Comparison of ENCODE assay signal across 12 cellular contexts in the genomic region with DNA sequence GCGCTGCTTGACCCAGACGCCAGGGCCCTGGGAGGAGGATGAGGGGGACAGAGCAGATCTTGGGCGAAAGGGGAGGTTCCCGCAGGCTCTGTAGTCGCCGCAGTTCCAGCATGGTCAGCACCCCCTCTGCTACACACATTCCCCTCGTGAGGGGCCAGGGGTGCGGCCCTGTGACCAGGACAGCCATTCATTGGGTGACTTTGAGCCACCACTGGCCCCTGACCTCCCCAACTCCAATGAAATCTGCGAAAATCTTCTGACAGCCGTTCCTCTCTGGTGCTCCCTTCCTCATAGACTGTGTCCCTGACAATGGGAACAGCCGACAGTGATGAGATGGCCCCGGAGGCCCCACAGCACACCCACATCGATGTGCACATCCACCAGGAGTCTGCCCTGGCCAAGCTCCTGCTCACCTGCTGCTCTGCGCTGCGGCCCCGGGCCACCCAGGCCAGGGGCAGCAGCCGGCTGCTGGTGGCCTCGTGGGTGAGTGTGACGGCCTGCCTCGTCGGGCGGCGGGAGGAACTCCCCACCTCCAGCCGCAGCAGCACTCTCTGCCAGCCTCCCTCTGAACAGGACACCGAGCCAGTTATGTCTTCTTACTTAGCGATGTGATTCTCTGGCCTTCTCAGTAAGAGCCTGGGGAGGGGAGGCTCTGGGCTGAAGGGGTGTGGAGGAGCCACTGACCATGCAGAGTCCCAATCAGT. TPM values are rescaled to one million over a fixed set of nuclear protein-coding genes. Genes with fewer than 3 reads are reported as not detected.
A peak's percentile ranks its signal among the peaks of the same experiment; 100 is the strongest.
DNase-seq lines count a peak whose midpoint lies in the region; ATAC-seq and TF ChIP-seq lines count a peak whose summit lies in the region.
"Had no signal": no experiment of that assay in that cellular context is flagged by ENCODE, and none has a peak within 500 bp of the region (broad histone marks: within the 10 kb centered on the region; RNA-seq: fewer than 3 reads in every experiment).

No MANE protein-coding gene starts in this region.

- H3K9me3 ChIP-seq in gastroesophageal sphincter (peaks cover 0 to 17% (median 0%) of the 10 kb centered on the region in 3 donors), aorta (ENCODE audit: control insufficient read depth, low read length) (peaks cover 8% of the 10 kb centered on the region)

- peak overlapping the region; percentile 76 for H3K4me3 Mint-ChIP-seq in natural killer cell

- H3K27me3 ChIP-seq in gastroesophageal sphincter (peaks cover 70% of the 10 kb centered on the region), aorta (ENCODE audit: control insufficient read depth in 1 of 2, insufficient read depth in 2 of 2, low read length in 1 of 2) (peaks cover 0 to 3% of the 10 kb centered on the region in 2 donors)

- H3K4me1 Mint-ChIP-seq in natural killer cell: peaks cover 9 to 14% of the 10 kb centered on the region in 2 donors

- H3K27ac ChIP-seq in gastroesophageal sphincter (peak overlapping the region in 3 of 4 donors; percentile 64 to 82 (median 66)), aorta (ENCODE audit: low read depth in 1 of 2, low read length in 2 of 2) (no peak overlapping the region)

- H3K27me3 Mint-ChIP-seq in natural killer cell (ENCODE audit: low read depth in 2 of 2): peaks cover 45 to 47% of the 10 kb centered on the region in 2 donors

- intact Hi-C loops in Right ventricle myocardium inferior (cut with DNase I): no loop called here
- intact Hi-C loops in cardiac septum (cut with DNase I): no loop called here
- intact Hi-C loops in natural killer cell (cut with micrococcal nuclease): no loop called here
- intact Hi-C loops in aorta (cut with DNase I): no loop called here

- peaks cover 0 to under 1% of the 10 kb centered on the region in 2 donors for H3K9me3 Mint-ChIP-seq in natural killer cell

- ATAC-seq in Right ventricle myocardium inferior (peak; percentile 18), gastroesophageal sphincter (peak; percentile 4), natural killer cell (peak in 1 of 3 donors; percentile 46), aorta (ENCODE audit: low FRiP score) (peak; percentile 5), GM18858 (IDR thresholded peaks at IDR 0.05; ENCODE audit: unreplicated experiment) (no peak), GM21367 (IDR thresholded peaks at IDR 0.05; ENCODE audit: unreplicated experiment) (no peak)

- 27% methylated on average over 6 of the region's 26 CpGs; no CpG with 5 or more reads in 1 of the 2 donors for WGBS in gastroesophageal sphincter (ENCODE audit: low coverage in 1 of 2), 2 donors
- 30 to 38% methylated on average over 26 of the region's 26 CpGs for WGBS in aorta, 2 donors

- no peak for TF ChIP-seq EP300 in gastroesophageal sphincter (IDR thresholded peaks at IDR 0.05)

- DNase-seq in Right ventricle myocardium inferior (ENCODE audit: missing footprints) (no peak), cardiac septum (ENCODE audit: low spot score) (no peak), natural killer cell (no peak), aorta (no peak), DMS 273 treated with DMSO at 0.1 percent for 48 hours (lab: John Stamatoyannopoulos, UW) (no peak)
- DNase-seq: SIG-M5; stimulated activated naive CD4-positive, alpha-beta T cell treated with Interleukin-2 at 50 U/mL for 16 hours had no signal

- H3K27ac Mint-ChIP-seq in natural killer cell: no peak overlapping the region

- TF ChIP-seq CTCF in gastroesophageal sphincter (IDR thresholded peaks at IDR 0.05) (no peak), natural killer cell (IDR thresholded peaks at IDR 0.05) (no peak)

- TF ChIP-seq POLR2A in gastroesophageal sphincter (IDR thresholded peaks at IDR 0.05): no peak

- H3K4me1 ChIP-seq in gastroesophageal sphincter (peaks cover 0 to 23% (median 0%) of the 10 kb centered on the region in 3 donors), aorta (ENCODE audit: control insufficient read depth in 1 of 2, insufficient read depth in 2 of 2, low read length in 2 of 2) (no peaks in the 10 kb centered on the region)

- peak overlapping the region; percentile 31 to 63 for H3K4me3 ChIP-seq in gastroesophageal sphincter
- no peak overlapping the region for H3K4me3 ChIP-seq in aorta (ENCODE audit: low read length in 2 of 2)

- peaks cover 12% of the 10 kb centered on the region for H3K36me3 Mint-ChIP-seq in natural killer cell

- peaks cover 0 to 31% of the 10 kb centered on the region in 2 donors for H3K36me3 ChIP-seq in gastroesophageal sphincter
- no peaks in the 10 kb centered on the region for H3K36me3 ChIP-seq in aorta (ENCODE audit: control insufficient read depth in 1 of 2, insufficient read depth in 2 of 2, low read length in 1 of 2)

RNA-seq across cellular contexts. Expression of a gene that starts 0.8 kb away (rescaled TPM):
- total RNA-seq in Right ventricle myocardium inferior: 31.1 TPM
- 26.1 TPM for total RNA-seq in cardiac septum
- 10 to 100 TPM in 3 of 4 donors, 1 to 10 TPM in 1; 6.5 to 42.4 (median 28.7) TPM for total RNA-seq in gastroesophageal sphincter
- 1 to 10 TPM in 1 of 3 donors, not detected in 2; 2.0 TPM for total RNA-seq in natural killer cell
- 10 to 100 TPM; 30.7 to 77.7 TPM for total RNA-seq in aorta
- polyA plus RNA-seq in aorta: 10 to 100 TPM in 1 of 2 donors, 1 to 10 TPM in 1; 3.7 to 43.3 TPM

RNA-seq across cellular contexts. Expression of a gene that starts 1.2 kb away (rescaled TPM):
- total RNA-seq in Right ventricle myocardium inferior (43.1 TPM), cardiac septum (44.9 TPM), gastroesophageal sphincter (10 to 100 TPM; 18.2 to 69.3 (median 52.6) TPM), natural killer cell (1 to 10 TPM in 1 of 3 donors, not detected in 2; 4.0 TPM), aorta (10 to 100 TPM; 34.3 to 85.5 TPM)
- polyA plus RNA-seq in aorta: 10 to 100 TPM in 1 of 2 donors, 1 to 10 TPM in 1; 6.5 to 26.8 TPM
- total RNA-seq: M059J had no signal

RNA-seq across cellular contexts. Expression of a gene that starts 50.9 kb away (rescaled TPM):
- total RNA-seq in Right ventricle myocardium inferior (0.27 TPM), cardiac septum (0.43 TPM), gastroesophageal sphincter (under 1 TPM in 2 of 4 donors, not detected in 2; 0.69 TPM), natural killer cell (not detected), aorta (under 1 TPM in 1 of 2 donors, not detected in 1; 0.72 TPM)
- 10 to 100 TPM in 1 of 2 donors, under 1 TPM in 1; 0.23 to 17.9 TPM for polyA plus RNA-seq in aorta
- total RNA-seq: fibroblast of lung had no signal
- polyA plus RNA-seq: fibroblast of lung had no signal

Comparison
In these comparisons a context has a peak if more than half of its experiments do, and no peak if none do; other contexts are left out.
1. ATAC-seq: peak in Right ventricle myocardium inferior (single experiment), gastroesophageal sphincter (single experiment) and aorta (single experiment); none in GM18858 (single experiment) and GM21367 (single experiment).
2. H3K27ac ChIP-seq: peak in gastroesophageal sphincter (3 of 4); none in aorta (0 of 2).
3. H3K4me3 ChIP-seq: peak in gastroesophageal sphincter (2 of 2); none in aorta (0 of 2).